Comparison of ENCODE assay signal across 8 cellular contexts in genomic region chr7:150356265-150356897, GRCh38. TPM values are rescaled to one million over a fixed set of nuclear protein-coding genes. Genes with fewer than 3 reads are reported as not detected.
DNase-seq lines count a peak whose midpoint lies in the region; ATAC-seq lines count a peak whose summit lies in the region.

No MANE protein-coding gene starts in this region.

- H3K27ac Mint-ChIP-seq in activated T-cell treated with anti-CD3 and anti-CD28 coated beads, Interleukin-2, amount 50 U/mL, for 72 hours = peak overlapping the region; percentile 13
- peak overlapping the region; percentile 33 for H3K27ac Mint-ChIP-seq in activated CD4-positive, alpha-beta memory T cell treated with anti-CD3 and anti-CD28 coated beads for 36 hours

- H3K27me3 Mint-ChIP-seq in activated T-cell treated with anti-CD3 and anti-CD28 coated beads, Interleukin-2, amount 50 U/mL, for 72 hours (ENCODE audit: low read depth) = no peaks in the 10 kb centered on the region
- no peaks in the 10 kb centered on the region for H3K27me3 Mint-ChIP-seq in activated CD4-positive, alpha-beta memory T cell treated with anti-CD3 and anti-CD28 coated beads for 36 hours

- H3K4me3 Mint-ChIP-seq in activated T-cell treated with anti-CD3 and anti-CD28 coated beads, Interleukin-2, amount 50 U/mL, for 72 hours = peak overlapping the region; percentile 8 to 32
- no peak overlapping the region for H3K4me3 Mint-ChIP-seq in activated CD4-positive, alpha-beta memory T cell treated with anti-CD3 and anti-CD28 coated beads for 36 hours

- H3K36me3 Mint-ChIP-seq in activated T-cell treated with anti-CD3 and anti-CD28 coated beads, Interleukin-2, amount 50 U/mL, for 72 hours (ENCODE audit: insufficient read depth in 2 of 2) = peaks cover 3 to 5% of the 10 kb centered on the region in 2 donors
- H3K36me3 Mint-ChIP-seq in activated CD4-positive, alpha-beta memory T cell treated with anti-CD3 and anti-CD28 coated beads for 36 hours = no peaks in the 10 kb centered on the region

- peaks cover 3 to 4% of the 10 kb centered on the region in 2 donors for H3K9me3 Mint-ChIP-seq in activated T-cell treated with anti-CD3 and anti-CD28 coated beads, Interleukin-2, amount 50 U/mL, for 72 hours
- no peaks in the 10 kb centered on the region for H3K9me3 Mint-ChIP-seq in activated CD4-positive, alpha-beta memory T cell treated with anti-CD3 and anti-CD28 coated beads for 36 hours

- peak; percentile 12 to 16 for ATAC-seq in activated T-cell treated with anti-CD3 and anti-CD28 coated beads, Interleukin-2, amount 50 U/mL, for 72 hours (replicated peaks in 1 of 2)
- ATAC-seq in GM21619 (IDR thresholded peaks at IDR 0.05; ENCODE audit: unreplicated experiment) (no peak), HG03469 (IDR thresholded peaks at IDR 0.05; ENCODE audit: unreplicated experiment) (no peak)

- CTCF ChIA-PET in activated CD4-positive, alpha-beta memory T cell treated with anti-CD3 and anti-CD28 coated beads for 36 hours (lab: Charles Lee) = interaction anchor here (0.6 to 2.8 kb wide), 14 partner anchors 11 to 65 kb away, joined by 3 to 19 read pairs (median 4); partner anchors contain the start of gene REPIN1

- peak; percentile 28 to 32 for DNase-seq in activated T-cell treated with anti-CD3 and anti-CD28 coated beads, Interleukin-2, amount 50 U/mL, for 72 hours
- DNase-seq in activated T-cell treated with anti-CD3 and anti-CD28 coated beads for 4 hours (no peak), LHCN-M2 (ENCODE audit: low read depth) (peak; percentile 63), kidney glomerular epithelial cell (lab: John Stamatoyannopoulos, UW) (peak; percentile 24)
- DNase-seq in activated CD4-positive, alpha-beta memory T cell treated with anti-CD3 and anti-CD28 coated beads for 36 hours = no peak
- DNase-seq in effector CD4-positive, alpha-beta T cell = no peak

- POLR2A ChIA-PET in activated CD4-positive, alpha-beta memory T cell treated with anti-CD3 and anti-CD28 coated beads for 36 hours (lab: Charles Lee) = no interaction called here

- peaks cover 47% of the 10 kb centered on the region for H3K4me1 Mint-ChIP-seq in activated T-cell treated with anti-CD3 and anti-CD28 coated beads, Interleukin-2, amount 50 U/mL, for 72 hours (ENCODE audit: low read depth)
- peaks cover 36% of the 10 kb centered on the region for H3K4me1 Mint-ChIP-seq in activated CD4-positive, alpha-beta memory T cell treated with anti-CD3 and anti-CD28 coated beads for 36 hours (ENCODE audit: low read depth)

- intact Hi-C loops in activated CD4-positive, alpha-beta memory T cell treated with anti-CD3 and anti-CD28 coated beads for 36 hours (cut with micrococcal nuclease) = loop anchor here (1.0 to 2.0 kb wide), 3 partner anchors 20 to 400 kb away; a partner anchor contains a TSS

RNA-seq across cellular contexts. Expression of gene REPIN1, which starts 12.2 kb away (rescaled TPM):
- total RNA-seq in activated T-cell treated with anti-CD3 and anti-CD28 coated beads, Interleukin-2, amount 50 U/mL, for 72 hours = 10 to 100 TPM; 53.6 to 73.7 TPM
- total RNA-seq in LHCN-M2 (2014; rRNA removed) = 147 and 178 TPM in 2 replicates
- 92.8 TPM for polyA plus RNA-seq in LHCN-M2 (2012)
- 10 to 100 TPM; 52.3 to 56.9 TPM for total RNA-seq in activated CD4-positive, alpha-beta memory T cell treated with anti-CD3 and anti-CD28 coated beads for 36 hours

RNA-seq across cellular contexts. Expression of gene RARRES2, which starts 15.0 kb away (rescaled TPM):
- not detected for total RNA-seq in activated T-cell treated with anti-CD3 and anti-CD28 coated beads, Interleukin-2, amount 50 U/mL, for 72 hours
- total RNA-seq in LHCN-M2 (2014; rRNA removed) = 9.4 and 24.8 TPM in 2 replicates
- polyA plus RNA-seq in LHCN-M2 (2012) = 61.8 TPM
- total RNA-seq in activated CD4-positive, alpha-beta memory T cell treated with anti-CD3 and anti-CD28 coated beads for 36 hours = not detected

RNA-seq across cellular contexts. Expression of gene ZNF775, which starts 22.7 kb away (rescaled TPM):
- total RNA-seq in activated T-cell treated with anti-CD3 and anti-CD28 coated beads, Interleukin-2, amount 50 U/mL, for 72 hours = 1 to 10 TPM; 6.5 to 8.2 TPM
- total RNA-seq in LHCN-M2 (2014; rRNA removed) = 12.1 and 15.1 TPM in 2 replicates
- polyA plus RNA-seq in LHCN-M2 (2012) = 5.4 TPM
- 1 to 10 TPM; 6.0 to 6.8 TPM for total RNA-seq in activated CD4-positive, alpha-beta memory T cell treated with anti-CD3 and anti-CD28 coated beads for 36 hours

RNA-seq across cellular contexts. Expression of gene ACTR3C, which starts 33.0 kb away (rescaled TPM):
- 10 to 100 TPM in 1 of 2 donors, 1 to 10 TPM in 1; 6.3 to 13.0 TPM for total RNA-seq in activated T-cell treated with anti-CD3 and anti-CD28 coated beads, Interleukin-2, amount 50 U/mL, for 72 hours
- total RNA-seq in LHCN-M2 (2014; rRNA removed) = not detected in 2 replicates
- not detected for polyA plus RNA-seq in LHCN-M2 (2012)
- total RNA-seq in activated CD4-positive, alpha-beta memory T cell treated with anti-CD3 and anti-CD28 coated beads for 36 hours = 1 to 10 TPM; 8.0 to 8.8 TPM

RNA-seq across cellular contexts. Expression of gene LRRC61, which starts 33.2 kb away (rescaled TPM):
- 10 to 100 TPM; 37.1 to 37.3 TPM for total RNA-seq in activated T-cell treated with anti-CD3 and anti-CD28 coated beads, Interleukin-2, amount 50 U/mL, for 72 hours
- not detected in 2 replicates for total RNA-seq in LHCN-M2 (2014; rRNA removed)
- 0.06 TPM for polyA plus RNA-seq in LHCN-M2 (2012)
- total RNA-seq in activated CD4-positive, alpha-beta memory T cell treated with anti-CD3 and anti-CD28 coated beads for 36 hours = 10 to 100 TPM; 26.1 to 27.1 TPM

Comparison
In these comparisons a context has a peak if more than half of its experiments do, and no peak if none do; other contexts are left out.
1. DNase-seq: peak in activated T-cell treated with anti-CD3 and anti-CD28 coated beads, Interleukin-2, amount 50 U/mL, for 72 hours (2 of 2), LHCN-M2 (single experiment) and kidney glomerular epithelial cell (single experiment); none in activated T-cell treated with anti-CD3 and anti-CD28 coated beads for 4 hours (single experiment), activated CD4-positive, alpha-beta memory T cell treated with anti-CD3 and anti-CD28 coated beads for 36 hours (single experiment) and effector CD4-positive, alpha-beta T cell (single experiment).
2. ATAC-seq: peak in activated T-cell treated with anti-CD3 and anti-CD28 coated beads, Interleukin-2, amount 50 U/mL, for 72 hours (2 of 2); none in GM21619 (single experiment) and HG03469 (single experiment).